In genomic region chr16:4094138-4094773, GRCh38 we compare ENCODE assay signal across 1 cellular context.
TF ChIP-seq lines count a peak whose summit lies in the region.

No MANE protein-coding gene starts in this region.

TF ChIP-seq in HepG2, 621 proteins besides CTCF, POLR2A, EP300 and RAD21 (continued from another document):
- TF ChIP-seq ZBTB39 (CRISPR knock-in tag; IDR thresholded peaks at IDR 0.05), result no peak
- no peak for TF ChIP-seq ZNF724P (CRISPR knock-in tag; IDR thresholded peaks at IDR 0.05; ENCODE audit: borderline replicate concordance)
- no peak for TF ChIP-seq ZNF879 (CRISPR knock-in tag; IDR thresholded peaks at IDR 0.05)
- no peak for TF ChIP-seq NONO (IDR thresholded peaks at IDR 0.05)
- 0 out of 2 replicates have a peak, but pooled peaks have one; percentile 40 for TF ChIP-seq NONO (CRISPR knock-in tag; conservative IDR thresholded peaks at IDR 0.05)
- TF ChIP-seq, protein P1, sequence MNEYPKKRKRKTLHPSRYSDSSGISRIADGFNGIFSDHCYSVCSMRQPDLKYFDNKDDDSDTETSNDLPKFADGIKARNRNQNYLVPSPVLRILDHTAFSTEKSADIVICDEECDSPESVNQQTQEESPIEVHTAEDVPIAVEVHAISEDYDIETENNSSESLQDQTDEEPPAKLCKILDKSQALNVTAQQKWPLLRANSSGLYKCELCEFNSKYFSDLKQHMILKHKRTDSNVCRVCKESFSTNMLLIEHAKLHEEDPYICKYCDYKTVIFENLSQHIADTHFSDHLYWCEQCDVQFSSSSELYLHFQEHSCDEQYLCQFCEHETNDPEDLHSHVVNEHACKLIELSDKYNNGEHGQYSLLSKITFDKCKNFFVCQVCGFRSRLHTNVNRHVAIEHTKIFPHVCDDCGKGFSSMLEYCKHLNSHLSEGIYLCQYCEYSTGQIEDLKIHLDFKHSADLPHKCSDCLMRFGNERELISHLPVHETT (CRISPR knock-in tag; conservative IDR thresholded peaks at IDR 0.05), result no peak
- TF ChIP-seq NR2F2 (IDR thresholded peaks at IDR 0.05; ENCODE audit: borderline replicate concordance, low read depth), result peak; percentile 79; the same call in 1 of the 2 replicates
- peak; percentile 96 for TF ChIP-seq SIX4 (CRISPR knock-in tag; IDR thresholded peaks at IDR 0.05)
- no peak for TF ChIP-seq SATB2 (CRISPR knock-in tag; IDR thresholded peaks at IDR 0.05)
- TF ChIP-seq ZNF552 (CRISPR knock-in tag; IDR thresholded peaks at IDR 0.05; ENCODE audit: borderline replicate concordance), result no peak
- TF ChIP-seq ELF4 (CRISPR knock-in tag; IDR thresholded peaks at IDR 0.05; ENCODE audit: borderline replicate concordance), result no peak
- TF ChIP-seq, protein P2, sequence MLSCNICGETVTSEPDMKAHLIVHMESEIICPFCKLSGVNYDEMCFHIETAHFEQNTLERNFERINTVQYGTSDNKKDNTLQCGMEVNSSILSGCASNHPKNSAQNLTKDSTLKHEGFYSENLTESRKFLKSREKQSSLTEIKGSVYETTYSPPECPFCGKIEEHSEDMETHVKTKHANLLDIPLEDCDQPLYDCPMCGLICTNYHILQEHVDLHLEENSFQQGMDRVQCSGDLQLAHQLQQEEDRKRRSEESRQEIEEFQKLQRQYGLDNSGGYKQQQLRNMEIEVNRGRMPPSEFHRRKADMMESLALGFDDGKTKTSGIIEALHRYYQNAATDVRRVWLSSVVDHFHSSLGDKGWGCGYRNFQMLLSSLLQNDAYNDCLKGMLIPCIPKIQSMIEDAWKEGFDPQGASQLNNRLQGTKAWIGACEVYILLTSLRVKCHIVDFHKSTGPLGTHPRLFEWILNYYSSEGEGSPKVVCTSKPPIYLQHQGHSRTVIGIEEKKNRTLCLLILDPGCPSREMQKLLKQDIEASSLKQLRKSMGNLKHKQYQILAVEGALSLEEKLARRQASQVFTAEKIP (CRISPR knock-in tag; IDR thresholded peaks at IDR 0.05; ENCODE audit: borderline replicate concordance), result no peak
- 0 out of 2 replicates have a peak, but pooled peaks have one; percentile 38 for TF ChIP-seq ZFP1 (CRISPR knock-in tag; IDR thresholded peaks at IDR 0.05)
- TF ChIP-seq, protein P3, sequence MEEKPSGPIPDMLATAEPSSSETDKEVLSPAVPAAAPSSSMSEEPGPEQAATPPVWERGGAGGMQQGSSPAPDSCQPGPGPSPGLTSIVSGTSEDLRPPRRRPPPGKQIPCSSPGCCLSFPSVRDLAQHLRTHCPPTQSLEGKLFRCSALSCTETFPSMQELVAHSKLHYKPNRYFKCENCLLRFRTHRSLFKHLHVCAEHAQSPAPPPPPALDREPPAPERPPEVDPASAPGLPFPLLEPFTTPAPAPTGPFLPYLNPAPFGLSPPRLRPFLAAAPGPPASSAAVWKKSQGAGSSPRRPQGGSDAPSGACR (CRISPR knock-in tag; IDR thresholded peaks at IDR 0.05), result no peak
- TF ChIP-seq ZNF136 (CRISPR knock-in tag; IDR thresholded peaks at IDR 0.05; ENCODE audit: low read depth), result no peak
- TF ChIP-seq FOXC1 (CRISPR knock-in tag; IDR thresholded peaks at IDR 0.05; ENCODE audit: borderline replicate concordance), result no peak
- peak; percentile 26; the same call in 1 of the 2 replicates for TF ChIP-seq MYC (CRISPR knock-in tag; IDR thresholded peaks at IDR 0.05; ENCODE audit: borderline replicate concordance)
- no peak for TF ChIP-seq NFATC3 (CRISPR knock-in tag; IDR thresholded peaks at IDR 0.05)
- 0 out of 2 replicates have a peak, but pooled peaks have one; percentile 30 for TF ChIP-seq FOXJ3 (CRISPR knock-in tag; IDR thresholded peaks at IDR 0.05; ENCODE audit: borderline replicate concordance)
- no peak for TF ChIP-seq PLRG1 (conservative IDR thresholded peaks at IDR 0.05)
- no peak for TF ChIP-seq ATF7 (IDR thresholded peaks at IDR 0.05)
- no peak for TF ChIP-seq ATF7 (CRISPR knock-in tag; IDR thresholded peaks at IDR 0.05)
- peak; percentile 75; the same call in 1 of the 2 replicates for TF ChIP-seq PPARG (CRISPR knock-in tag; conservative IDR thresholded peaks at IDR 0.05)
- TF ChIP-seq SMAD3 (CRISPR knock-in tag; IDR thresholded peaks at IDR 0.05), result 0 out of 2 replicates have a peak, but pooled peaks have one; percentile 56
- peak; percentile 42; the same call in 1 of the 2 replicates for TF ChIP-seq FOXK1 (CRISPR knock-in tag; IDR thresholded peaks at IDR 0.05; ENCODE audit: borderline replicate concordance, low read depth)
- TF ChIP-seq ZFX (CRISPR knock-in tag; IDR thresholded peaks at IDR 0.05; ENCODE audit: low read depth), result 0 out of 2 replicates have a peak, but pooled peaks have one; percentile 15
- TF ChIP-seq, protein P4, sequence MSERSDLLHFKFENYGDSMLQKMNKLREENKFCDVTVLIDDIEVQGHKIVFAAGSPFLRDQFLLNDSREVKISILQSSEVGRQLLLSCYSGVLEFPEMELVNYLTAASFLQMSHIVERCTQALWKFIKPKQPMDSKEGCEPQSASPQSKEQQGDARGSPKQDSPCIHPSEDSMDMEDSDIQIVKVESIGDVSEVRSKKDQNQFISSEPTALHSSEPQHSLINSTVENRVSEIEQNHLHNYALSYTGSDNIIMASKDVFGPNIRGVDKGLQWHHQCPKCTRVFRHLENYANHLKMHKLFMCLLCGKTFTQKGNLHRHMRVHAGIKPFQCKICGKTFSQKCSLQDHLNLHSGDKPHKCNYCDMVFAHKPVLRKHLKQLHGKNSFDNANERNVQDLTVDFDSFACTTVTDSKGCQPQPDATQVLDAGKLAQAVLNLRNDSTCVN (CRISPR knock-in tag; IDR thresholded peaks at IDR 0.05; ENCODE audit: borderline replicate concordance), result no peak
- peak; percentile 59 for TF ChIP-seq BCL6 (CRISPR knock-in tag; IDR thresholded peaks at IDR 0.05)
